35 cellular contexts compared by ENCODE assay signal in genomic region chr22:43800970-43801369, GRCh38. TPM values are rescaled to one million over a fixed set of nuclear protein-coding genes. Genes with fewer than 3 reads are reported as not detected.
"Had no signal": no experiment of that assay in that cellular context is flagged by ENCODE, and none has a peak within 500 bp of the region (broad histone marks: within the 10 kb centered on the region; RNA-seq: fewer than 3 reads in every experiment).

No MANE protein-coding gene starts in this region.

- FAIRE-seq: astrocyte, TTC549 had no signal

- H3K27me3 ChIP-seq: adrenal gland, body of pancreas, brain microvascular endothelial cell, breast epithelium had no signal

- DNase-seq: activated B cell treated with CpG ODN at 0.5 μM for 24 hours; activated CD4-positive, alpha-beta memory T cell treated with anti-CD3 and anti-CD28 coated beads for 36 hours; activated CD4-positive, alpha-beta T cell treated with anti-CD3 and anti-CD28 coated beads for 4 hours; activated CD4-positive, alpha-beta T cell treated with anti-CD3 and anti-CD28 coated beads, Interleukin-2, amount 10 ng/mL, durations not matched to agents 24 days and 14 days; activated CD4-positive, alpha-beta T cell treated with anti-CD3 and anti-CD28 coated beads, Interleukin-2, amount 50 U/mL, for 1 hour; activated CD4-positive, alpha-beta T cell treated with anti-CD3 and anti-CD28 coated beads, Interleukin-2, amount 50 U/mL, for 4 hours; activated CD4-positive, CD25-positive, alpha-beta regulatory T cell treated with anti-CD3 and anti-CD28 coated beads, Interleukin-2, amount 50 U/mL, for 72 hours; activated CD8-positive, alpha-beta memory T cell treated with anti-CD3 and anti-CD28 coated beads, Interleukin-2, amount 50 U/mL, for 4 hours; activated CD8-positive, alpha-beta T cell treated with anti-CD3 and anti-CD28 coated beads for 36 hours; activated effector memory CD4-positive, alpha-beta T cell treated with anti-CD3 and anti-CD28 coated beads, Interleukin-2, amount 50 U/mL, for 16 hours; activated gamma-delta T cell treated with Interleukin-2 at 50 U/mL for 16 hours; activated naive CD4-positive, alpha-beta T cell; activated naive CD4-positive, alpha-beta T cell treated with anti-CD3 and anti-CD28 coated beads for 36 hours; activated naive CD4-positive, alpha-beta T cell treated with anti-CD3 and anti-CD28 coated beads, Interleukin-2, amount 50 U/mL, for 16 hours; activated naive CD8-positive, alpha-beta T cell treated with anti-CD3 and anti-CD28 coated beads for 36 hours; activated T-cell treated with anti-CD3 and anti-CD28 coated beads for 4 hours; activated T-cell treated with anti-CD3 and anti-CD28 coated beads, Interleukin-2, amount 50 U/mL, for 1 hour; activated T-cell treated with anti-CD3 and anti-CD28 coated beads, Interleukin-2, amount 50 U/mL, for 4 hours; activated T-cell treated with anti-CD3 and anti-CD28 coated beads, Interleukin-2, amount 50 U/mL, for 72 hours; adrenal gland; amniotic stem cell; aorta; body of pancreas; brain microvascular endothelial cell; central memory CD4-positive, alpha-beta T cell; T-helper 1 cell; T-helper 2 cell; T-helper 9 cell had no signal

- H3K36me3 ChIP-seq: adrenal gland, brain microvascular endothelial cell, breast epithelium had no signal

- ATAC-seq: activated CD8-positive, alpha-beta T cell treated with anti-CD3 and anti-CD28 coated beads for 36 hours; activated naive CD4-positive, alpha-beta T cell treated with anti-CD3 and anti-CD28 coated beads, Interleukin-2, amount 50 U/mL, for 72 hours; activated T-cell treated with anti-CD3 and anti-CD28 coated beads, Interleukin-2, amount 50 U/mL, for 4 hours; activated T-cell treated with anti-CD3 and anti-CD28 coated beads, Interleukin-2, amount 50 U/mL, for 72 hours; activated T-helper 17 cell treated with anti-CD3 and anti-CD28 coated beads, Interleukin-2, amount 50 U/mL, for 72 hours; body of pancreas had no signal

- H3K27ac ChIP-seq: adrenal gland, body of pancreas, brain microvascular endothelial cell, breast epithelium, VCaP had no signal

- H3K4me1 ChIP-seq: adrenal gland, body of pancreas, breast epithelium had no signal

- H3K4me3 ChIP-seq: adrenal gland, body of pancreas, breast epithelium had no signal

- H3K9me3 ChIP-seq: body of pancreas had no signal

RNA-seq across cellular contexts. Expression of gene EFCAB6, which starts 11.1 kb away (rescaled TPM):
- total RNA-seq: activated B cell treated with CpG ODN at 0.5 μM for 24 hours; activated T-helper 1 cell treated with anti-CD3 and anti-CD28 coated beads, Interleukin-12 subunit alpha, Interleukin-12 subunit beta, Interleukin-2, Interleukin-4 antibody, amounts not matched to agents 30 ng/mL and 10 ng/mL and 1 ng/mL, durations not matched to agents 14 hours and 24 hours and 36 hours had no signal
